Comparison of ENCODE assay signal across 25 cellular contexts in the genomic region with DNA sequence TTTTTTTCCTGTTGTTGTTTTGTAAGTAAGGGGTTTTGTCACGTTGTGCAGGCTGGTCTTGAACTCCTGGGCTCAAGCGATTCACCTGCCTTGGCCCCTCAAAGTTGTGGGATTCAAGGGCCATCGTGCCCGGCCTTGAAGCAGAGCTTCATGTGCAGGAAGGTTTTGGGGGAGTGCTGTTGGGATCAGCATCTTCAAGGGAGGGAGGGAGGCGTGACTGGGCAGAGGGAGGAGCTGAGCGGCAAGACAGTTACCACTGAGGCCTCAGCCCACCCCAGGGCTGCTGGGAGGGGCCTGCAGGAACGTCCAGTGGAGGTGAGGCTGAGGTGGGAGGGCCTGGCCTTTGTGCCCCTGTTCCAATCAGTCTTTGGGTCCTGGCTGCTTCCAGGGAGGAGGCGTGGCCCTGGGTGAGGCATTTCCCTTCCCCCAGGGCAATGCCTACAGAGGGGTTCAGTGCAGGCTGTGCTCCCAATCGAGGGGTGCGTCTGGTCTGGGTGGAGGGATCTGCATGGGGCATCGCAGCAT. TPM values are rescaled to one million over a fixed set of nuclear protein-coding genes. Genes with fewer than 3 reads are reported as not detected.
A peak's percentile ranks its signal among the peaks of the same experiment; 100 is the strongest.
DNase-seq lines count a peak whose midpoint lies in the region; ATAC-seq, FAIRE-seq and TF ChIP-seq lines count a peak whose summit lies in the region.
"Had no signal": no experiment of that assay in that cellular context is flagged by ENCODE, and none has a peak within 500 bp of the region (broad histone marks: within the 10 kb centered on the region; RNA-seq: fewer than 3 reads in every experiment).

No MANE protein-coding gene starts in this region.

- H4K20me1 ChIP-seq in K562 (replicated peaks; ENCODE audit: control insufficient read depth, insufficient read depth, low read length), result no peaks in the 10 kb centered on the region
- H4K20me1 ChIP-seq in GM23248 (ENCODE audit: insufficient read depth), result no peaks in the 10 kb centered on the region
- H4K20me1 ChIP-seq: BLaER1 had no signal

- H2AFZ ChIP-seq in K562 (ENCODE audit: low read depth, low read length), result 0 out of 2 replicates have a peak overlapping the region, but pooled peaks have one; percentile 28
- no peak overlapping the region for H2AFZ ChIP-seq in GM23248

- FAIRE-seq in K562 (lab: Jason Lieb, UNC), result no peak
- FAIRE-seq: A549, GM19239, HTR-8/SVneo had no signal

- BruUV-seq in K562 (replicated peaks; lab: Mats Ljungman, UMichigan), result no TSS peak

- H3K9me3 Mint-ChIP-seq in activated naive CD8-positive, alpha-beta T cell treated with anti-CD3 and anti-CD28 coated beads, Interleukin-2, amount 50 U/mL, for 24 hours, result no peaks in the 10 kb centered on the region

- no peak overlapping the region for H3K27ac Mint-ChIP-seq in activated naive CD8-positive, alpha-beta T cell treated with anti-CD3 and anti-CD28 coated beads, Interleukin-2, amount 50 U/mL, for 24 hours
- H3K27ac Mint-ChIP-seq: CD4-positive, alpha-beta memory T cell had no signal

- no peaks in the 10 kb centered on the region for H3K9me2 ChIP-seq in GM23248 (ENCODE audit: insufficient read depth)

- TF ChIP-seq EP300 in K562 (IDR thresholded peaks at IDR 0.05; ENCODE audit: low read length), result no peak

- in situ Hi-C loops in K562 (cut with MboI) (no loop called here), GM23248 (cut with MboI) (no loop called here)

- H3K36me3 ChIP-seq in right atrium auricular region, result no peaks in the 10 kb centered on the region
- H3K36me3 ChIP-seq in K562 (ENCODE audit: control insufficient read depth, insufficient read depth, low read length), result no peaks in the 10 kb centered on the region
- H3K36me3 ChIP-seq in mesendoderm (ENCODE audit: control insufficient read depth, insufficient read depth, low read length), result no peaks in the 10 kb centered on the region
- H3K36me3 ChIP-seq in upper lobe of right lung, result no peaks in the 10 kb centered on the region
- H3K36me3 ChIP-seq in GM23248 (ENCODE audit: low read depth), result no peaks in the 10 kb centered on the region
- H3K36me3 ChIP-seq: BLaER1, Peyer's patch had no signal

- H3K4me3 Mint-ChIP-seq in activated naive CD8-positive, alpha-beta T cell treated with anti-CD3 and anti-CD28 coated beads, Interleukin-2, amount 50 U/mL, for 24 hours, result no peak overlapping the region

- H4K5ac ChIP-seq in mesendoderm (ENCODE audit: low read length), result no peak overlapping the region

- no peak overlapping the region for H3K4ac ChIP-seq in mesendoderm (ENCODE audit: low read depth, low read length)

- H3K23ac ChIP-seq in mesendoderm (ENCODE audit: low read length), result no peak overlapping the region

- H3K4me2 ChIP-seq in K562 (ENCODE audit: insufficient read depth, low read length) (no peak overlapping the region), mesendoderm (ENCODE audit: low read length) (no peak overlapping the region), GM23248 (ENCODE audit: unreplicated experiment) (no peak overlapping the region)
- H3K4me2 ChIP-seq: A549, BLaER1 had no signal

- no peaks in the 10 kb centered on the region for H3K79me1 ChIP-seq in mesendoderm (ENCODE audit: low read length)

- TF ChIP-seq CTCF in right atrium auricular region (IDR thresholded peaks at IDR 0.05) (no peak), K562 (IDR thresholded peaks at IDR 0.05 in 2 of 3, conservative IDR thresholded peaks at IDR 0.05 in 1 of 3; ENCODE audit: insufficient read depth in 2 of 3, low read depth in 1 of 3, low read length in 3 of 3) (no peak), upper lobe of right lung (IDR thresholded peaks at IDR 0.05) (no peak)

- H3K27me3 Mint-ChIP-seq in activated naive CD8-positive, alpha-beta T cell treated with anti-CD3 and anti-CD28 coated beads, Interleukin-2, amount 50 U/mL, for 24 hours, result peaks cover 64% of the 10 kb centered on the region

- no peaks in the 10 kb centered on the region for H3K36me3 Mint-ChIP-seq in activated naive CD8-positive, alpha-beta T cell treated with anti-CD3 and anti-CD28 coated beads, Interleukin-2, amount 50 U/mL, for 24 hours (ENCODE audit: low read depth)
- H3K36me3 Mint-ChIP-seq: CD4-positive, alpha-beta memory T cell had no signal

- H3K9me1 ChIP-seq in K562 (ENCODE audit: control insufficient read depth, insufficient read depth, low read length), result no peaks in the 10 kb centered on the region

- intact Hi-C loops in left ventricle myocardium superior (cut with micrococcal nuclease), result no loop called here
- intact Hi-C loops in K562 (cut with micrococcal nuclease), result loop anchor here (5.0 to 10.0 kb wide), 2 partner anchors 55 to 242 kb away; no protein-coding TSS in a partner anchor
- intact Hi-C loops in upper lobe of right lung (cut with DNase I), result no loop called here

- no peak for ATAC-seq in left ventricle myocardium superior
- peak; percentile 12; the same call in 1 of the 3 replicates for ATAC-seq in K562
- no peak for ATAC-seq in upper lobe of right lung
- no peak for ATAC-seq in GM21390 (IDR thresholded peaks at IDR 0.05; ENCODE audit: unreplicated experiment)
- no peak for ATAC-seq in activated naive CD8-positive, alpha-beta T cell treated with anti-CD3 and anti-CD28 coated beads, Interleukin-2, amount 50 U/mL, for 24 hours
- ATAC-seq: A549 had no signal

- 0 out of 2 replicates have a peak, but pooled peaks cover 5% of the 10 kb centered on the region for H3F3A ChIP-seq in GM23248 (ENCODE audit: insufficient read depth)

- no peak overlapping the region for H3K56ac ChIP-seq in mesendoderm (ENCODE audit: low read length)

- WGBS in K562 (ENCODE audit: insufficient coverage, low coverage, missing lambda C conversion rate), result 40% methylated on average over 10 of the region's 11 CpGs
- no CpG with 5 or more reads among the region's 11 CpGs for WGBS in mesendoderm (ENCODE audit: extremely low coverage, insufficient coverage, low lambda C conversion rate)
- 25 to 30% methylated on average over 11 of the region's 11 CpGs for WGBS in GM23248 (ENCODE audit: low coverage in 1 of 2, low lambda C conversion rate in 2 of 2, missing lambda C conversion rate in 2 of 2), 2 experiments

- no peak for TF ChIP-seq RAD21 in K562 (CRISPR knock-in tag; conservative IDR thresholded peaks at IDR 0.05 in 1 of 2, IDR thresholded peaks at IDR 0.05 in 1 of 2)

- H3K4me3 ChIP-seq in right atrium auricular region (no peak overlapping the region), K562 (no peak overlapping the region), mesendoderm (ENCODE audit: low read length) (no peak overlapping the region), upper lobe of right lung (no peak overlapping the region), GM23248 (no peak overlapping the region)
- H3K4me3 ChIP-seq: A549, BLaER1, Peyer's patch, SK-N-MC had no signal

- H3K27me3 ChIP-seq in right atrium auricular region, result no peaks in the 10 kb centered on the region
- no peaks in the 10 kb centered on the region for H3K27me3 ChIP-seq in K562 (ENCODE audit: control insufficient read depth in 2 of 2, insufficient read depth in 2 of 2, low read length in 2 of 2)
- H3K27me3 ChIP-seq in mesendoderm (ENCODE audit: insufficient read depth, low read length, poor library complexity), result no peaks in the 10 kb centered on the region
- peaks cover 66% of the 10 kb centered on the region for H3K27me3 ChIP-seq in upper lobe of right lung
- H3K27me3 ChIP-seq in GM23248 (replicated peaks; ENCODE audit: insufficient read depth), result peaks cover 63% of the 10 kb centered on the region

- CTCF ChIA-PET in K562 (lab: Yijun Ruan, JAX; ENCODE audit: low intra/inter-chr PET ratio), result no interaction called here

- H3K9ac ChIP-seq in K562 (ENCODE audit: insufficient read depth in 1 of 2, low read depth in 2 of 2, low read length in 2 of 2) (peak overlapping the region in 1 of 2 experiments; percentile 15; a peak in 2 of 4 replicates), mesendoderm (ENCODE audit: low read length) (no peak overlapping the region), GM23248 (no peak overlapping the region)
- H3K9ac ChIP-seq: BLaER1 had no signal

- POLR2A ChIA-PET in K562 (lab: Yijun Ruan, JAX), result interaction anchor here (0.6 kb wide), 1 partner anchor 32 kb away, joined by 3 read pairs; no protein-coding TSS in a partner anchor

- DNase-seq in right atrium auricular region (ENCODE audit: low spot score) (peak; percentile 11), left ventricle myocardium superior (no peak), K562 (ENCODE audit: extremely low read depth in 1 of 4, low spot score in 3 of 4) (peak in 3 of 4 experiments; percentile 42 to 51 (median 45)), mesendoderm (peak; percentile 34), upper lobe of right lung (peak; percentile 46), GM23248 (no peak)
- no peak for DNase-seq in activated naive CD8-positive, alpha-beta T cell treated with anti-CD3 and anti-CD28 coated beads, Interleukin-2, amount 50 U/mL, for 24 hours
- DNase-seq: Calu3; CD4-positive, alpha-beta memory T cell; GF-D8; NCI-H1092 treated with DMSO at 0.1 percent for 48 hours; NCI-H2081 treated with DMSO at 0.1 percent for 48 hours; NCI-H510A; NCI-H748 treated with DMSO at 0.1 percent for 48 hours; NK-92 treated with Interleukin-12 subunit alpha and Interleukin-12 subunit beta, amount 100 ng/mL, for 24 hours; Right ventricle myocardium superior had no signal

- no peak overlapping the region for H3K27ac ChIP-seq in right atrium auricular region
- no peak overlapping the region for H3K27ac ChIP-seq in K562 (ENCODE audit: extremely low read depth, low read depth, low read length)
- H3K27ac ChIP-seq in mesendoderm (ENCODE audit: low read depth, low read length), result no peak overlapping the region
- no peak overlapping the region for H3K27ac ChIP-seq in upper lobe of right lung
- no peak overlapping the region for H3K27ac ChIP-seq in GM23248
- H3K27ac ChIP-seq: A549, BLaER1, Peyer's patch, SK-N-MC had no signal

- H3K4me1 Mint-ChIP-seq in activated naive CD8-positive, alpha-beta T cell treated with anti-CD3 and anti-CD28 coated beads, Interleukin-2, amount 50 U/mL, for 24 hours, result peaks cover 7% of the 10 kb centered on the region

- H3K18ac ChIP-seq in mesendoderm (ENCODE audit: low read length), result no peak overlapping the region

- no peak overlapping the region for H2BK120ac ChIP-seq in mesendoderm (ENCODE audit: low read depth, low read length)

- H3K4me1 ChIP-seq in right atrium auricular region, result peaks cover 0 to 2% of the 10 kb centered on the region in 2 donors
- peaks cover 41 to 48% of the 10 kb centered on the region in 2 experiments for H3K4me1 ChIP-seq in K562 (replicated peaks in 1 of 2; ENCODE audit: control insufficient read depth in 2 of 2, insufficient read depth in 2 of 2, low read length in 2 of 2)
- H3K4me1 ChIP-seq in mesendoderm (ENCODE audit: control insufficient read depth, low read depth, low read length), result no peaks in the 10 kb centered on the region
- H3K4me1 ChIP-seq in upper lobe of right lung, result no peaks in the 10 kb centered on the region
- H3K4me1 ChIP-seq in GM23248 (ENCODE audit: insufficient read depth), result 0 out of 2 replicates have a peak, but pooled peaks cover under 1% of the 10 kb centered on the region
- H3K4me1 ChIP-seq: A549, Peyer's patch had no signal

- H4K8ac ChIP-seq in mesendoderm (ENCODE audit: low read depth, low read length), result no peak overlapping the region

- no peak overlapping the region for H2BK5ac ChIP-seq in mesendoderm (ENCODE audit: low read length)

- no peak overlapping the region for H2AK5ac ChIP-seq in mesendoderm (ENCODE audit: low read length)

- no peaks in the 10 kb centered on the region for H3K79me2 ChIP-seq in K562 (ENCODE audit: control insufficient read depth, insufficient read depth, low read length)
- no peaks in the 10 kb centered on the region for H3K79me2 ChIP-seq in mesendoderm (ENCODE audit: control insufficient read depth, insufficient read depth, low read length)
- no peaks in the 10 kb centered on the region for H3K79me2 ChIP-seq in GM23248 (ENCODE audit: insufficient read depth)

- H3K9me3 ChIP-seq in right atrium auricular region (peaks cover 0 to 9% of the 10 kb centered on the region in 2 donors), K562 (replicated peaks; ENCODE audit: control insufficient read depth, insufficient read depth, low read depth, low read length) (no peaks in the 10 kb centered on the region), upper lobe of right lung (no peaks in the 10 kb centered on the region), GM23248 (ENCODE audit: low read depth) (no peaks in the 10 kb centered on the region)
- H3K9me3 ChIP-seq: A549 had no signal

- H2BK15ac ChIP-seq in mesendoderm (replicated peaks; ENCODE audit: low read depth), result no peak overlapping the region

- TF ChIP-seq POLR2A in K562 (conservative IDR thresholded peaks at IDR 0.05), result no peak

RNA-seq across cellular contexts. Expression of a gene that starts 21.4 kb away (rescaled TPM):
- total RNA-seq in right atrium auricular region, result not detected
- not detected for total RNA-seq in left ventricle myocardium superior
- not detected in 2 replicates for total RNA-seq in K562 (2011; cell fraction: chromatin; rRNA removed; ENCODE audit: low replicate concordance)
- total RNA-seq in K562 (2011; cell fraction: nucleolus; rRNA removed), result not detected in 2 replicates
- total RNA-seq in K562 (2011; cell fraction: nucleoplasm; rRNA removed), result not detected in 2 replicates
- total RNA-seq in K562 (2014; rRNA removed), result 0.08 TPM in 1 of 2 replicates, not detected in the other
- total RNA-seq in K562 (2014; rRNA removed; fragmentation: Illumina TruSeq; extraction: Trizol), result 0.04 TPM in 1 of 2 replicates, not detected in the other
- not detected in 2 replicates for total RNA-seq in K562 (2015; rRNA removed; fragmentation: Illumina TruSeq; extraction: Trizol)
- 0.07 TPM in 1 of 2 replicates, not detected in the other for total RNA-seq in K562 (2021)
- polyA plus RNA-seq in K562 (2011; rRNA removed), result 0.05 and 0.15 TPM in 2 replicates
- 0.03 TPM in 2 replicates for polyA plus RNA-seq in K562 (2011; cell fraction: cytosol; rRNA removed)
- polyA plus RNA-seq in K562 (2011; cell fraction: nucleus; rRNA removed), result not detected in 2 replicates
- polyA plus RNA-seq in K562 (2012), result 0.06 and 0.08 TPM in 2 replicates
- polyA plus RNA-seq in K562 (2014; fragmentation: Illumina TruSeq; extraction: Trizol), result 0.10 TPM in 1 of 2 replicates, not detected in the other
- polyA plus RNA-seq in K562 (2014; fragmentation: Nextera tagmentation; extraction: Ambion mirVana), result under 1 TPM; 0.15 to 0.28 TPM
- polyA plus RNA-seq in K562 (2014; rRNA removed), result 0.07 TPM in 1 of 2 replicates, not detected in the other
- 0.12 TPM in 1 of 2 replicates, not detected in the other for polyA minus RNA-seq in K562 (2011; rRNA and poly(A)+ RNA removed)
- not detected in 2 replicates for polyA minus RNA-seq in K562 (2011; cell fraction: cytosol; rRNA and poly(A)+ RNA removed)
- polyA minus RNA-seq in K562 (2011; cell fraction: nucleus; rRNA and poly(A)+ RNA removed), result not detected in 2 replicates
- polyA plus RNA-seq in mesendoderm (2013, experiment 1 of 2), result not detected
- polyA plus RNA-seq in mesendoderm (2013, experiment 2 of 2), result not detected
- not detected for total RNA-seq in upper lobe of right lung
- total RNA-seq in GM23248 (2014; rRNA removed; shearing (Covaris generic)), result not detected in 2 replicates
- polyA plus RNA-seq in GM23248 (2016; fragmentation: Nextera tagmentation; extraction: Ambion mirVana), result not detected in 2 replicates
- total RNA-seq: Calu3; CD4-positive, alpha-beta memory T cell; H4; LHCN-M2; Peyer's patch; Right ventricle myocardium superior had no signal
- polyA plus RNA-seq: A549; CD4-positive, alpha-beta memory T cell had no signal

RNA-seq across cellular contexts. Expression of a gene that starts 37.8 kb away (rescaled TPM):
- total RNA-seq in right atrium auricular region (not detected), left ventricle myocardium superior (not detected), K562 (2014; rRNA removed) (not detected in 2 replicates), K562 (2014; rRNA removed; fragmentation: Illumina TruSeq; extraction: Trizol) (not detected in 2 replicates), K562 (2015; rRNA removed; fragmentation: Illumina TruSeq; extraction: Trizol) (not detected in 2 replicates), K562 (2021) (not detected in 2 replicates), upper lobe of right lung (not detected)
- total RNA-seq in K562 (2011; cell fraction: chromatin; rRNA removed; ENCODE audit: low replicate concordance), result not detected in 2 replicates
- total RNA-seq in K562 (2011; cell fraction: nucleolus; rRNA removed), result not detected in 2 replicates
- total RNA-seq in K562 (2011; cell fraction: nucleoplasm; rRNA removed), result not detected in 2 replicates
- polyA plus RNA-seq in K562 (2011; rRNA removed) (not detected in 2 replicates), K562 (2014; fragmentation: Illumina TruSeq; extraction: Trizol) (not detected in 2 replicates), K562 (2014; fragmentation: Nextera tagmentation; extraction: Ambion mirVana) (under 1 TPM in 1 of 2 experiments, not detected in 1; 0.01 TPM), K562 (2014; rRNA removed) (not detected in 2 replicates), GM23248 (2016; fragmentation: Nextera tagmentation; extraction: Ambion mirVana) (not detected in 2 replicates)
- polyA plus RNA-seq in K562 (2011; cell fraction: cytosol; rRNA removed), result not detected in 2 replicates
- not detected in 2 replicates for polyA plus RNA-seq in K562 (2011; cell fraction: nucleus; rRNA removed)
- polyA plus RNA-seq in K562 (2012), result not detected in 2 replicates
- not detected in 2 replicates for polyA minus RNA-seq in K562 (2011; rRNA and poly(A)+ RNA removed)
- not detected in 2 replicates for polyA minus RNA-seq in K562 (2011; cell fraction: cytosol; rRNA and poly(A)+ RNA removed)
- polyA minus RNA-seq in K562 (2011; cell fraction: nucleus; rRNA and poly(A)+ RNA removed), result not detected in 2 replicates
- not detected for polyA plus RNA-seq in mesendoderm (2013, experiment 1 of 2)
- not detected for polyA plus RNA-seq in mesendoderm (2013, experiment 2 of 2)
- total RNA-seq in GM23248 (2014; rRNA removed; shearing (Covaris generic)), result not detected in 2 replicates
- total RNA-seq: Calu3; CD4-positive, alpha-beta memory T cell; H4; LHCN-M2; Peyer's patch; Right ventricle myocardium superior had no signal
- polyA plus RNA-seq: A549; CD4-positive, alpha-beta memory T cell had no signal

Comparison
In these comparisons a context has a peak if more than half of its experiments do, and no peak if none do; other contexts are left out.
1. DNase-seq: peak in right atrium auricular region (single experiment), K562 (3 of 4), mesendoderm (single experiment) and upper lobe of right lung (single experiment); none in left ventricle myocardium superior (single experiment), GM23248 (single experiment) and activated naive CD8-positive, alpha-beta T cell treated with anti-CD3 and anti-CD28 coated beads, Interleukin-2, amount 50 U/mL, for 24 hours (single experiment).